Comparison of ENCODE assay signal across 18 cellular contexts in genomic region chr7:50863053-50863452, GRCh38.
DNase-seq lines count a peak whose midpoint lies in the region; TF ChIP-seq lines count a peak whose summit lies in the region.
"Had no signal": no experiment of that assay in that cellular context is flagged by ENCODE, and none has a peak within 500 bp of the region (broad histone marks: within the 10 kb centered on the region; RNA-seq: fewer than 3 reads in every experiment).

No MANE protein-coding gene starts in this region.

- H3K27ac ChIP-seq in endodermal cell (ENCODE audit: low read depth, low read length): no peak overlapping the region
- H3K27ac ChIP-seq: BLaER1 treated with 17β-estradiol and CSF1 and Interleukin-3, amounts not matched to agents 10 nM and 100 nM had no signal

- no peak overlapping the region for H3K4me3 ChIP-seq in endodermal cell (ENCODE audit: low read length)
- H3K4me3 ChIP-seq: BLaER1 treated with 17β-estradiol and CSF1 and Interleukin-3, amounts not matched to agents 10 nM and 100 nM; GM12878 had no signal

- no peaks in the 10 kb centered on the region for H3K9me3 ChIP-seq in endodermal cell (ENCODE audit: control insufficient read depth, low read length)
- H3K9me3 ChIP-seq: BLaER1 treated with 17β-estradiol and CSF1 and Interleukin-3, amounts not matched to agents 10 nM and 100 nM had no signal

- no peak overlapping the region for H3K9ac ChIP-seq in endodermal cell (ENCODE audit: extremely low read depth, low read length, poor library complexity, severe bottlenecking)
- H3K9ac ChIP-seq: BLaER1 treated with 17β-estradiol and CSF1 and Interleukin-3, amounts not matched to agents 10 nM and 100 nM had no signal

- intact Hi-C loops in activated CD4-positive, alpha-beta memory T cell treated with anti-CD3 and anti-CD28 coated beads for 36 hours (cut with micrococcal nuclease): no loop called here
- intact Hi-C loops in activated naive CD4-positive, alpha-beta T cell treated with anti-CD3 and anti-CD28 coated beads for 36 hours (cut with micrococcal nuclease): no loop called here

- peaks cover 5% of the 10 kb centered on the region for H3K27me3 Mint-ChIP-seq in activated CD4-positive, alpha-beta memory T cell treated with anti-CD3 and anti-CD28 coated beads for 36 hours
- H3K27me3 Mint-ChIP-seq in activated CD4-positive, alpha-beta memory T cell treated with anti-CD3 and anti-CD28 coated beads, Interleukin-2, amount 10 ng/mL, durations not matched to agents 7 days and 5 days: peaks cover 9% of the 10 kb centered on the region
- no peaks in the 10 kb centered on the region for H3K27me3 Mint-ChIP-seq in activated naive CD4-positive, alpha-beta T cell treated with anti-CD3 and anti-CD28 coated beads for 36 hours (ENCODE audit: low read depth)
- H3K27me3 Mint-ChIP-seq in activated naive CD8-positive, alpha-beta T cell treated with anti-CD3 and anti-CD28 coated beads for 36 hours: peaks cover 3% of the 10 kb centered on the region
- no peaks in the 10 kb centered on the region for H3K27me3 Mint-ChIP-seq in endodermal cell (ENCODE audit: insufficient read depth)

- TF ChIP-seq CTCF in endodermal cell (conservative IDR thresholded peaks at IDR 0.05): no peak

- no peak overlapping the region for H3K4me3 Mint-ChIP-seq in activated CD4-positive, alpha-beta memory T cell treated with anti-CD3 and anti-CD28 coated beads for 36 hours
- no peak overlapping the region for H3K4me3 Mint-ChIP-seq in activated CD4-positive, alpha-beta memory T cell treated with anti-CD3 and anti-CD28 coated beads, Interleukin-2, amount 10 ng/mL, durations not matched to agents 7 days and 5 days
- no peak overlapping the region for H3K4me3 Mint-ChIP-seq in activated naive CD4-positive, alpha-beta T cell treated with anti-CD3 and anti-CD28 coated beads for 36 hours
- no peak overlapping the region for H3K4me3 Mint-ChIP-seq in activated naive CD8-positive, alpha-beta T cell treated with anti-CD3 and anti-CD28 coated beads for 36 hours
- no peak overlapping the region for H3K4me3 Mint-ChIP-seq in endodermal cell
- H3K4me3 Mint-ChIP-seq: B cell; CD8-positive, alpha-beta T cell had no signal

- no peaks in the 10 kb centered on the region for H3K9me3 Mint-ChIP-seq in activated CD4-positive, alpha-beta memory T cell treated with anti-CD3 and anti-CD28 coated beads for 36 hours
- no peaks in the 10 kb centered on the region for H3K9me3 Mint-ChIP-seq in activated CD4-positive, alpha-beta memory T cell treated with anti-CD3 and anti-CD28 coated beads, Interleukin-2, amount 10 ng/mL, durations not matched to agents 7 days and 5 days
- no peaks in the 10 kb centered on the region for H3K9me3 Mint-ChIP-seq in activated naive CD4-positive, alpha-beta T cell treated with anti-CD3 and anti-CD28 coated beads for 36 hours
- no peaks in the 10 kb centered on the region for H3K9me3 Mint-ChIP-seq in activated naive CD8-positive, alpha-beta T cell treated with anti-CD3 and anti-CD28 coated beads for 36 hours
- H3K9me3 Mint-ChIP-seq in endodermal cell: no peaks in the 10 kb centered on the region
- H3K9me3 Mint-ChIP-seq: CD8-positive, alpha-beta T cell had no signal

- H3K36me3 Mint-ChIP-seq in activated CD4-positive, alpha-beta memory T cell treated with anti-CD3 and anti-CD28 coated beads for 36 hours: no peaks in the 10 kb centered on the region
- no peaks in the 10 kb centered on the region for H3K36me3 Mint-ChIP-seq in activated CD4-positive, alpha-beta memory T cell treated with anti-CD3 and anti-CD28 coated beads, Interleukin-2, amount 10 ng/mL, durations not matched to agents 7 days and 5 days (ENCODE audit: low read depth)
- H3K36me3 Mint-ChIP-seq in activated naive CD4-positive, alpha-beta T cell treated with anti-CD3 and anti-CD28 coated beads for 36 hours (ENCODE audit: low read depth): no peaks in the 10 kb centered on the region
- no peaks in the 10 kb centered on the region for H3K36me3 Mint-ChIP-seq in activated naive CD8-positive, alpha-beta T cell treated with anti-CD3 and anti-CD28 coated beads for 36 hours
- no peaks in the 10 kb centered on the region for H3K36me3 Mint-ChIP-seq in endodermal cell (ENCODE audit: low read depth)
- H3K36me3 Mint-ChIP-seq: CD8-positive, alpha-beta T cell had no signal

- WGBS in endodermal cell (ENCODE audit: insufficient coverage in 1 of 2, insufficient read length in 1 of 2), 2 experiments: 70 to 81% methylated on average over 3 of the region's 3 CpGs

- DNase-seq in activated CD4-positive, alpha-beta memory T cell treated with anti-CD3 and anti-CD28 coated beads for 36 hours: peak; percentile 34
- no peak for DNase-seq in activated CD4-positive, alpha-beta memory T cell treated with anti-CD3 and anti-CD28 coated beads, Interleukin-2, amount 10 ng/mL, durations not matched to agents 7 days and 5 days
- peak; percentile 14 for DNase-seq in activated naive CD4-positive, alpha-beta T cell treated with anti-CD3 and anti-CD28 coated beads for 36 hours
- no peak for DNase-seq in activated naive CD4-positive, alpha-beta T cell treated with anti-CD3 and anti-CD28 coated beads, Interleukin-2, amount 50 U/mL, for 16 hours
- peak; percentile 8 for DNase-seq in KBM-7
- DNase-seq in activated naive CD8-positive, alpha-beta T cell treated with anti-CD3 and anti-CD28 coated beads for 36 hours: peak; percentile 8
- no peak for DNase-seq in HEK293T (ENCODE audit: extremely low spot score)
- no peak for DNase-seq in endodermal cell
- DNase-seq: CD8-positive, alpha-beta T cell; DMS 273 treated with DMSO at 0.1 percent for 48 hours; DMS53; DND-41; EL; GOT3; H7 had no signal

- CTCF ChIA-PET in activated CD4-positive, alpha-beta memory T cell treated with anti-CD3 and anti-CD28 coated beads for 36 hours (lab: Charles Lee): no interaction called here
- CTCF ChIA-PET in activated CD4-positive, alpha-beta memory T cell treated with anti-CD3 and anti-CD28 coated beads, Interleukin-2, amount 10 ng/mL, durations not matched to agents 7 days and 5 days (lab: Charles Lee): no interaction called here
- CTCF ChIA-PET in activated naive CD4-positive, alpha-beta T cell treated with anti-CD3 and anti-CD28 coated beads for 36 hours (lab: Charles Lee): interaction anchor here (0.6 kb wide), 1 partner anchor 148 kb away, joined by 4 read pairs; no protein-coding TSS in a partner anchor
- CTCF ChIA-PET in HEK293T (lab: Yijun Ruan, JAX): no interaction called here

- POLR2A ChIA-PET in activated CD4-positive, alpha-beta memory T cell treated with anti-CD3 and anti-CD28 coated beads for 36 hours (lab: Charles Lee): interaction anchor here (0.6 kb wide), 1 partner anchor 25 kb away, joined by 3 read pairs; no protein-coding TSS in a partner anchor
- POLR2A ChIA-PET in activated CD4-positive, alpha-beta memory T cell treated with anti-CD3 and anti-CD28 coated beads, Interleukin-2, amount 10 ng/mL, durations not matched to agents 7 days and 5 days (lab: Charles Lee): no interaction called here
- POLR2A ChIA-PET in HEK293T (lab: Yijun Ruan, JAX): no interaction called here

- H3K27ac Mint-ChIP-seq in activated CD4-positive, alpha-beta memory T cell treated with anti-CD3 and anti-CD28 coated beads for 36 hours: no peak overlapping the region
- H3K27ac Mint-ChIP-seq in activated CD4-positive, alpha-beta memory T cell treated with anti-CD3 and anti-CD28 coated beads, Interleukin-2, amount 10 ng/mL, durations not matched to agents 7 days and 5 days: no peak overlapping the region
- no peak overlapping the region for H3K27ac Mint-ChIP-seq in activated naive CD4-positive, alpha-beta T cell treated with anti-CD3 and anti-CD28 coated beads for 36 hours
- no peak overlapping the region for H3K27ac Mint-ChIP-seq in activated naive CD8-positive, alpha-beta T cell treated with anti-CD3 and anti-CD28 coated beads for 36 hours
- H3K27ac Mint-ChIP-seq in endodermal cell: no peak overlapping the region
- H3K27ac Mint-ChIP-seq: B cell; CD8-positive, alpha-beta T cell had no signal

- no peaks in the 10 kb centered on the region for H3K4me1 ChIP-seq in endodermal cell (ENCODE audit: control insufficient read depth, insufficient read depth, low read length)

- no peaks in the 10 kb centered on the region for H3K36me3 ChIP-seq in endodermal cell (ENCODE audit: control insufficient read depth, insufficient read depth, low read length)
- H3K36me3 ChIP-seq: BLaER1 treated with 17β-estradiol and CSF1 and Interleukin-3, amounts not matched to agents 10 nM and 100 nM had no signal

- H3K4me1 Mint-ChIP-seq in activated CD4-positive, alpha-beta memory T cell treated with anti-CD3 and anti-CD28 coated beads for 36 hours (ENCODE audit: low read depth): no peaks in the 10 kb centered on the region
- H3K4me1 Mint-ChIP-seq in activated CD4-positive, alpha-beta memory T cell treated with anti-CD3 and anti-CD28 coated beads, Interleukin-2, amount 10 ng/mL, durations not matched to agents 7 days and 5 days: peaks cover 5% of the 10 kb centered on the region
- H3K4me1 Mint-ChIP-seq in activated naive CD4-positive, alpha-beta T cell treated with anti-CD3 and anti-CD28 coated beads for 36 hours (ENCODE audit: low read depth): no peaks in the 10 kb centered on the region
- peaks cover 3% of the 10 kb centered on the region for H3K4me1 Mint-ChIP-seq in activated naive CD8-positive, alpha-beta T cell treated with anti-CD3 and anti-CD28 coated beads for 36 hours
- peaks cover 3% of the 10 kb centered on the region for H3K4me1 Mint-ChIP-seq in endodermal cell
- H3K4me1 Mint-ChIP-seq: B cell had no signal

- in situ Hi-C loops in KBM-7 (cut with MboI; ENCODE audit: low pct_unique_long_range_greater_than_20kb, low sequenced_read_pairs): no loop called here

- no peaks in the 10 kb centered on the region for H3K27me3 ChIP-seq in endodermal cell (ENCODE audit: control insufficient read depth, insufficient read depth, low read length, poor library complexity, severe bottlenecking)
- H3K27me3 ChIP-seq: BLaER1 treated with 17β-estradiol and CSF1 and Interleukin-3, amounts not matched to agents 10 nM and 100 nM had no signal

TF ChIP-seq in HEK293T, 16 proteins besides CTCF, POLR2A, EP300 and RAD21:
- TF ChIP-seq PKNOX1 (IDR thresholded peaks at IDR 0.05): no peak
- TF ChIP-seq FOXM1 (IDR thresholded peaks at IDR 0.05; ENCODE audit: borderline replicate concordance): no peak
- TF ChIP-seq L3MBTL2 (conservative IDR thresholded peaks at IDR 0.05): no peak
- TF ChIP-seq HDGF (IDR thresholded peaks at IDR 0.05; ENCODE audit: borderline replicate concordance): no peak

Comparison
In these comparisons a context has a peak if more than half of its experiments do, and no peak if none do; other contexts are left out.
1. DNase-seq: peak in activated CD4-positive, alpha-beta memory T cell treated with anti-CD3 and anti-CD28 coated beads for 36 hours (single experiment), activated naive CD4-positive, alpha-beta T cell treated with anti-CD3 and anti-CD28 coated beads for 36 hours (single experiment), KBM-7 (single experiment) and activated naive CD8-positive, alpha-beta T cell treated with anti-CD3 and anti-CD28 coated beads for 36 hours (single experiment); none in activated CD4-positive, alpha-beta memory T cell treated with anti-CD3 and anti-CD28 coated beads, Interleukin-2, amount 10 ng/mL, durations not matched to agents 7 days and 5 days (single experiment), activated naive CD4-positive, alpha-beta T cell treated with anti-CD3 and anti-CD28 coated beads, Interleukin-2, amount 50 U/mL, for 16 hours (single experiment), HEK293T (single experiment) and endodermal cell (single experiment).